In the genomic region with DNA sequence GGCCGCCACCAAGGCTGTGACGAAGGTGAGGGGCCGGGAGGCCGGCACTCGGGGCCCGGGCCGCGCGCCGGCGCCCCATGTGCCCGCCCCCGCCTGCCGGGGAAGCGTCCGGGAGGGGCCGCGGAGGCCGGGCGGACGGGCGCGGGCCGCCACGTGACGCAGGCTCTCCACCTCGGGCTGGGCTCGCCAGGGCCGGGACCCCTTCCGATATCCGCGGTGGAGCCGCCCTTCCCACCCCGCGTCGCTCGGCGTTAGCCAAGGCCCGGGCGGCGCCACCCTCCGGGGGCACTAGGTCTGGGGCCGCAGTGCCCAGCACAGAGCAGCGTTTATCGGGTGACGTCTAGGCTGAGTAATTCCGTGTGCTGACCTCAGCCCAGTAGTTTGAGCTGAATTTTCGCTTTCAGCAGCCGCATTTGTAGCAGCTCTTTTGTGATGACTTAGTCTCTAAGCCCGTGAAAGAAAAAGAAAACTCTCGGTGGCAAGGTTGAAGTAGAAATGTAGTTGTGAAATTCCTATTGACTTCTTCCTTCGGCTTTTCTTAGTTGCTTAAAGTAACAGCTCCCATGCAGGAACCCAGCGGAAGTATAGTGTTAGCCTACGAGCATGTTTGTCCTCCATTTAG, we compare ENCODE assay signal across 9 cellular contexts. TPM values are rescaled to one million over a fixed set of nuclear protein-coding genes. Genes with fewer than 3 reads are reported as not detected.
DNase-seq lines count a peak whose midpoint lies in the region; FAIRE-seq and TF ChIP-seq lines count a peak whose summit lies in the region.
"Had no signal": no experiment of that assay in that cellular context is flagged by ENCODE, and none has a peak within 500 bp of the region (broad histone marks: within the 10 kb centered on the region; RNA-seq: fewer than 3 reads in every experiment).

No MANE protein-coding gene starts in this region.

- TF ChIP-seq POLR2A in H54 (IDR thresholded peaks at IDR 0.05; ENCODE audit: low read depth, low read length) = peak; percentile 42
- no peak for TF ChIP-seq POLR2A in NB4 (IDR thresholded peaks at IDR 0.05; ENCODE audit: extremely low read depth, insufficient read length)

- TF ChIP-seq CTCF in NB4 (IDR thresholded peaks at IDR 0.05; ENCODE audit: low read depth, low read length) = no peak

- peak overlapping the region; percentile 88 for H3K4me3 ChIP-seq in NB4 (ENCODE audit: low read depth, low read length)

- DNase-seq in EH (ENCODE audit: low read depth) (peak; percentile 74), H54 (ENCODE audit: insufficient read length, low spot score) (no peak), NB4 (ENCODE audit: low read depth) (peak; percentile 74), glomerular visceral epithelial cell (ENCODE audit: extremely low spot score) (peak; percentile 59), pons (ENCODE audit: low spot score) (peak; percentile 64), ureter (ENCODE audit: low spot score) (peak; percentile 64), middle frontal gyrus (ENCODE audit: extremely low spot score, low spot score) (no peak)
- peak; percentile 52 for DNase-seq in activated effector memory CD4-positive, alpha-beta T cell treated with Interleukin-2 at 50 U/mL for 16 hours

- no peak for FAIRE-seq in H54 (lab: Jason Lieb, UNC)
- FAIRE-seq: islet of Langerhans had no signal

RNA-seq across cellular contexts. Expression of a gene that starts 0.9 kb away (rescaled TPM):
- total RNA-seq in ureter = 127 TPM

Comparison
In these comparisons a context has a peak if more than half of its experiments do, and no peak if none do; other contexts are left out.
1. DNase-seq: peak in EH (single experiment), NB4 (single experiment), activated effector memory CD4-positive, alpha-beta T cell treated with Interleukin-2 at 50 U/mL for 16 hours (single experiment), glomerular visceral epithelial cell (single experiment), pons (single experiment) and ureter (single experiment); none in H54 (single experiment) and middle frontal gyrus (single experiment).